Comparison of ENCODE assay signal across 19 cellular contexts in genomic region chr17:79335456-79335855, GRCh38.
"Had no signal": no experiment of that assay in that cellular context is flagged by ENCODE, and none has a peak within 500 bp of the region (broad histone marks: within the 10 kb centered on the region; RNA-seq: fewer than 3 reads in every experiment).

No MANE protein-coding gene starts in this region.

- ATAC-seq: K562 had no signal

- H3K36me3 Mint-ChIP-seq: IgD-negative memory B cell had no signal

- H3K9ac ChIP-seq: KMS-11, SK-N-SH had no signal

- FAIRE-seq: HTR-8/SVneo, K562, RCC 7860 had no signal

- H3K4me2 ChIP-seq: KMS-11, SK-N-SH had no signal

- DNase-seq: Kasumi-1, MM.1S, NCI-H1436, NCI-H187, NCI-H2029, NCI-H2081 treated with DMSO at 0.1 percent for 48 hours, NCI-H226, NCI-H510A, NCI-H69, NCI-H774, RPMI8226, SHP77, SK-N-SH had no signal

- H3K9me3 ChIP-seq: SK-N-SH had no signal

- H3K4me3 ChIP-seq: K562 had no signal

- H3K4me3 Mint-ChIP-seq: IgD-negative memory B cell had no signal

- H3K27ac ChIP-seq: HL-60, KMS-11 had no signal

- H3K9me3 Mint-ChIP-seq: IgD-negative memory B cell had no signal
